In the genomic region with DNA sequence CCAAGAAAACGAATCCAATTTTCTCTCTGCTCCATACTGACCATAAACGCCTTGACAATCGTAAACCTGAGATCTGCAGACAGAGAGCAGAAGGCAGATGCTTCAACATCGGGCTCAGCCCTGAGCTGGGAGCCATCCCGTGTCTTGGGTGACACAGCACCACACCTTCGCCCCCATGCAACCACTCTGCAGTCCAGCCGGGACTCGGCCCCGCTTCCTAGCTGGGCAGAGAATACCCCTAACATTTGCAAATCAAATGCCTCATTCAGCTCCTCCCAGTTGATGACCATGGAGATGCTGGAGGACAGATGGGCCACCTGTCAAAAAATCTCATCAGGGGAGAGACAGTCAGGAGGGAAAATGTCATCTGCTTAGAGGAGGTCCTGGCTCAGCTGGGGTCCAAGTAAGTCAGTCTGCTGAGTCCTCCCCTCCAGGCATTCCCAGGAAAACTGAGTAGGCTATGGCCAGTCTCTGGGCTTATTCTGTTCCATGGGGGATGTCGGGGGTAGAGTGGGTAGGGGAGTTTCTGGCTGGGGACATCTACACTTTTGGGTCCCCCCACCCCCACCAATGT, we compare ENCODE assay signal across 21 cellular contexts.
DNase-seq lines count a peak whose midpoint lies in the region; ATAC-seq, FAIRE-seq and TF ChIP-seq lines count a peak whose summit lies in the region.
"Had no signal": no experiment of that assay in that cellular context is flagged by ENCODE, and none has a peak within 500 bp of the region (broad histone marks: within the 10 kb centered on the region; RNA-seq: fewer than 3 reads in every experiment).

No MANE protein-coding gene starts in this region.

- H3K36me3 Mint-ChIP-seq in activated T-cell treated with anti-CD3 and anti-CD28 coated beads, Interleukin-2, amount 50 U/mL, for 4 hours (ENCODE audit: insufficient read depth), result no peaks in the 10 kb centered on the region
- H3K36me3 Mint-ChIP-seq: CD8-positive, alpha-beta T cell had no signal

- H3K4me3 Mint-ChIP-seq in activated T-cell treated with anti-CD3 and anti-CD28 coated beads, Interleukin-2, amount 50 U/mL, for 4 hours, result no peak overlapping the region
- H3K4me3 Mint-ChIP-seq: B cell; CD8-positive, alpha-beta T cell; GM23338; HFFc6 had no signal

- TF ChIP-seq CTCF in VCaP (conservative IDR thresholded peaks at IDR 0.05) (no peak), osteoblast (IDR thresholded peaks at IDR 0.05; ENCODE audit: extremely low read depth, low read depth, low read length) (no peak)

- H4K20me1 ChIP-seq in osteoblast (ENCODE audit: insufficient read depth, low read length), result no peaks in the 10 kb centered on the region
- H4K20me1 ChIP-seq: BLaER1 treated with 17β-estradiol and CSF1 and Interleukin-3, amounts not matched to agents 10 nM and 100 nM had no signal

- no peak overlapping the region for H2AFZ ChIP-seq in osteoblast (ENCODE audit: low read length)
- H2AFZ ChIP-seq: GM23338 had no signal

- no peaks in the 10 kb centered on the region for H3K79me2 ChIP-seq in osteoblast (ENCODE audit: insufficient read depth, low read length)

- H3K9me3 ChIP-seq in osteoblast (ENCODE audit: low read depth, low read length), result no peaks in the 10 kb centered on the region
- H3K9me3 ChIP-seq: BLaER1 treated with 17β-estradiol and CSF1 and Interleukin-3, amounts not matched to agents 10 nM and 100 nM had no signal

- H3K36me3 ChIP-seq in osteoblast (ENCODE audit: insufficient read depth, low read length), result no peaks in the 10 kb centered on the region
- H3K36me3 ChIP-seq: BLaER1 treated with 17β-estradiol and CSF1 and Interleukin-3, amounts not matched to agents 10 nM and 100 nM had no signal

- DNase-seq in HTR-8/SVneo (ENCODE audit: insufficient read length, low spot score), result no peak
- peak; percentile 15 for DNase-seq in myocyte (ENCODE audit: low read depth)
- peak; percentile 23 for DNase-seq in osteoblast (ENCODE audit: insufficient read length, low spot score, missing footprints)
- DNase-seq in activated T-cell treated with anti-CD3 and anti-CD28 coated beads, Interleukin-2, amount 50 U/mL, for 4 hours, result no peak
- no peak for DNase-seq in SIG-M5 (lab: John Stamatoyannopoulos, UW)
- DNase-seq: Calu3; CD8-positive, alpha-beta T cell; DMS53; DND-41; EL; HCEC 1CT; HFFc6 had no signal

- H3K4me1 ChIP-seq in osteoblast (ENCODE audit: insufficient read depth, low read length), result no peaks in the 10 kb centered on the region

- H3K27me3 ChIP-seq in osteoblast (ENCODE audit: insufficient read depth, low read length), result peaks cover 23% of the 10 kb centered on the region
- H3K27me3 ChIP-seq: BLaER1 treated with 17β-estradiol and CSF1 and Interleukin-3, amounts not matched to agents 10 nM and 100 nM had no signal

- H3K27ac ChIP-seq in VCaP, result peak overlapping the region; percentile 57; the same call in 1 of the 2 replicates
- H3K27ac ChIP-seq in osteoblast (ENCODE audit: low read depth, low read length), result no peak overlapping the region
- H3K27ac ChIP-seq: BLaER1 treated with 17β-estradiol and CSF1 and Interleukin-3, amounts not matched to agents 10 nM and 100 nM had no signal

- H3K4me2 ChIP-seq in osteoblast (ENCODE audit: insufficient read depth, low read length), result no peak overlapping the region
- H3K4me2 ChIP-seq: BLaER1 treated with 17β-estradiol and CSF1 and Interleukin-3, amounts not matched to agents 10 nM and 100 nM; GM23338 had no signal

- no peak overlapping the region for H3K4me3 ChIP-seq in osteoblast (ENCODE audit: insufficient read depth, low read length)
- H3K4me3 ChIP-seq: BLaER1 treated with 17β-estradiol and CSF1 and Interleukin-3, amounts not matched to agents 10 nM and 100 nM; GM23338 had no signal

- peaks cover 4% of the 10 kb centered on the region for H3K4me1 Mint-ChIP-seq in activated T-cell treated with anti-CD3 and anti-CD28 coated beads, Interleukin-2, amount 50 U/mL, for 4 hours (ENCODE audit: low read depth)
- H3K4me1 Mint-ChIP-seq: B cell had no signal

- no peaks in the 10 kb centered on the region for H3K9me3 Mint-ChIP-seq in activated T-cell treated with anti-CD3 and anti-CD28 coated beads, Interleukin-2, amount 50 U/mL, for 4 hours
- H3K9me3 Mint-ChIP-seq: CD8-positive, alpha-beta T cell; GM23338; HFFc6 had no signal

- no peak for ATAC-seq in activated T-cell treated with anti-CD3 and anti-CD28 coated beads, Interleukin-2, amount 50 U/mL, for 4 hours
- no peak for ATAC-seq in GM19455 (IDR thresholded peaks at IDR 0.05; ENCODE audit: unreplicated experiment)
- ATAC-seq: CD8-positive, alpha-beta T cell; GM23338 had no signal

- peak; percentile 40 for FAIRE-seq in HTR-8/SVneo (lab: Jason Lieb, UNC)
- FAIRE-seq: G401.6, GM12891, GM19239, H54 had no signal

- no peaks in the 10 kb centered on the region for H3K27me3 Mint-ChIP-seq in activated T-cell treated with anti-CD3 and anti-CD28 coated beads, Interleukin-2, amount 50 U/mL, for 4 hours (ENCODE audit: low read depth)

Comparison
In these comparisons a context has a peak if more than half of its experiments do, and no peak if none do; other contexts are left out.
1. DNase-seq: peak in myocyte (single experiment) and osteoblast (single experiment); none in HTR-8/SVneo (single experiment), activated T-cell treated with anti-CD3 and anti-CD28 coated beads, Interleukin-2, amount 50 U/mL, for 4 hours (single experiment) and SIG-M5 (single experiment).